Comparison of ENCODE assay signal across 8 cellular contexts in genomic region chr5:53560506-53561191, GRCh38. TPM values are rescaled to one million over a fixed set of nuclear protein-coding genes. Genes with fewer than 3 reads are reported as not detected.
DNase-seq lines count a peak whose midpoint lies in the region; ATAC-seq and TF ChIP-seq lines count a peak whose summit lies in the region.

Gene NDUFS4 (plus strand): TSS chr5:53560639. CDS start chr5:53560663, 24 bp downstream.

- H3K36me3 ChIP-seq in heart right ventricle (no peaks in the 10 kb centered on the region), upper lobe of left lung (no peaks in the 10 kb centered on the region)

- H3K4me3 ChIP-seq in heart right ventricle = peak within 1 kb of the TSS; percentile 69 to 96 (median 81)
- peak within 1 kb of the TSS; percentile 58 to 86 (median 78) for H3K4me3 ChIP-seq in upper lobe of left lung

- H3K9me3 ChIP-seq in heart right ventricle = peaks cover 0 to 7% (median 0%) of the 10 kb centered on the region in 11 donors
- H3K9me3 ChIP-seq in upper lobe of left lung = peaks cover 0 to 3% (median 0%) of the 10 kb centered on the region in 4 donors

- H3K4me1 ChIP-seq in heart right ventricle = peaks cover 4 to 42% (median 25%) of the 10 kb centered on the region in 9 donors
- H3K4me1 ChIP-seq in upper lobe of left lung = peaks cover 16 to 36% (median 20%) of the 10 kb centered on the region in 4 donors

- TF ChIP-seq EP300 in upper lobe of left lung (IDR thresholded peaks at IDR 0.05) = peak in 1 of 4 donors; percentile 71

- intact Hi-C loops in heart right ventricle (cut with DNase I) (loop anchor here in 1 of 10 donors (5.0 to 10.0 kb wide), 2 partner anchors 117 to 654 kb away; no protein-coding TSS in a partner anchor), posterior cingulate gyrus (cut with DNase I) (loop anchor here (5.0 kb wide), 1 partner anchor 83 kb away; no protein-coding TSS in a partner anchor)

- H3K27me3 ChIP-seq in heart right ventricle (peaks cover 0 to 21% (median 0%) of the 10 kb centered on the region in 7 donors), upper lobe of left lung (no peaks in the 10 kb centered on the region)

- ATAC-seq in HG02642 (IDR thresholded peaks at IDR 0.05; ENCODE audit: poor library complexity, unreplicated experiment) = peak; percentile 93
- peak; percentile 95 to 98 (median 96) for ATAC-seq in heart right ventricle
- peak; percentile 95 to 98 for ATAC-seq in upper lobe of left lung (ENCODE audit: low FRiP score in 2 of 2)

- peak in 2 of 9 donors; percentile 23 to 30 for TF ChIP-seq CTCF in heart right ventricle (IDR thresholded peaks at IDR 0.05)
- no peak for TF ChIP-seq CTCF in upper lobe of left lung (IDR thresholded peaks at IDR 0.05)

- TF ChIP-seq POLR2A in GM10847 (IDR thresholded peaks at IDR 0.05; ENCODE audit: extremely low read depth, insufficient read length) = peak; percentile 53
- TF ChIP-seq POLR2A in upper lobe of left lung (IDR thresholded peaks at IDR 0.05) = peak in 2 of 4 donors; percentile 42 to 72

- 0 to 1% (median 1%) methylated on average over 30 of the region's 30 CpGs for WGBS in adipose tissue, 3 donors
- 0 to 1% methylated on average over 30 of the region's 30 CpGs for whole genome bisulfite sequencing in heart right ventricle, 2 donors
- WGBS in upper lobe of left lung, 2 donors = 0% methylated on average over 15 to 30 of the region's 30 CpGs

- DNase-seq in NCI-H128 (lab: John Stamatoyannopoulos, UW; ENCODE audit: unreplicated experiment) (peak; percentile 25), T follicular helper cell (ENCODE audit: low read depth) (peak; percentile 62), heart right ventricle (peak; percentile 77 to 95), posterior cingulate gyrus (peak; percentile 76 to 96 (median 86)), upper lobe of left lung (peak; percentile 69 to 83)

- H3K27ac ChIP-seq in adipose tissue (ENCODE audit: low read depth, low read length) (peak within 1 kb of the TSS; percentile 28), heart right ventricle (peak within 1 kb of the TSS; percentile 81 to 97 (median 92)), upper lobe of left lung (peak within 1 kb of the TSS; percentile 83 to 87 (median 86))

RNA-seq across cellular contexts. Expression of gene NDUFS4, which starts in this region (rescaled TPM):
- polyA plus RNA-seq in adipose tissue (100 to 1,000 TPM in 2 of 3 donors, 10 to 100 TPM in 1; 49.5 to 114 (median 110) TPM), heart right ventricle (100 to 1,000 TPM in 1 of 2 donors, 10 to 100 TPM in 1; 40.3 to 248 TPM)
- total RNA-seq in heart right ventricle (100 to 1,000 TPM; 156 to 268 (median 213) TPM), upper lobe of left lung (10 to 100 TPM; 19.9 to 68.5 (median 51.5) TPM)

Comparison
In these comparisons a context has a peak if more than half of its experiments do, and no peak if none do; other contexts are left out.
1. Peak in every context shown above with its lines: DNase-seq, ATAC-seq, H3K4me3 ChIP-seq and H3K27ac ChIP-seq.
2. DNase-seq: peak in every context shown above with its lines; median percentile 86 in heart right ventricle; 86 in posterior cingulate gyrus; 76 in upper lobe of left lung; 62 in T follicular helper cell; 25 in NCI-H128.
3. H3K27ac ChIP-seq: peak in every context shown above with its lines; median percentile 92 in heart right ventricle; 86 in upper lobe of left lung; 28 in adipose tissue.